ENCODE assay signal across 10 cellular contexts in genomic region chr14:71362920-71363584, GRCh38. TPM values are rescaled to one million over a fixed set of nuclear protein-coding genes. Genes with fewer than 3 reads are reported as not detected.
A peak's percentile ranks its signal among the peaks of the same experiment; 100 is the strongest.
DNase-seq lines count a peak whose midpoint lies in the region; ATAC-seq and TF ChIP-seq lines count a peak whose summit lies in the region.
"Had no signal": no experiment of that assay in that cellular context is flagged by ENCODE, and none has a peak within 500 bp of the region (broad histone marks: within the 10 kb centered on the region; RNA-seq: fewer than 3 reads in every experiment).

No MANE protein-coding gene starts in this region.

- H4K20me1 ChIP-seq in SK-N-SH (ENCODE audit: insufficient read depth): no peaks in the 10 kb centered on the region

- H3K4me3 ChIP-seq in SK-N-SH (ENCODE audit: low read depth in 2 of 2, low read length in 1 of 2) (no peak overlapping the region), upper lobe of left lung (no peak overlapping the region)
- H3K4me3 ChIP-seq: testis had no signal

- intact Hi-C loops in left ventricle myocardium superior (cut with micrococcal nuclease): no loop called here

- H3K27ac Mint-ChIP-seq in activated T-cell treated with anti-CD3 and anti-CD28 coated beads, Interleukin-2, amount 50 U/mL, for 24 hours: peak overlapping the region; percentile 59

- no peaks in the 10 kb centered on the region for H3F3A ChIP-seq in SK-N-SH (replicated peaks; ENCODE audit: insufficient read depth)

- POLR2A ChIA-PET in SK-N-SH (lab: Yijun Ruan, JAX): no interaction called here

- peaks cover 97% of the 10 kb centered on the region for H3K79me2 ChIP-seq in SK-N-SH (ENCODE audit: insufficient read depth)

- no peaks in the 10 kb centered on the region for H3K9me2 ChIP-seq in SK-N-SH

- H3K4me2 ChIP-seq in SK-N-SH: 0 out of 2 replicates have a peak overlapping the region, but pooled peaks have one; percentile 19

- H3K27me3 ChIP-seq in SK-N-SH (ENCODE audit: insufficient read depth) (no peaks in the 10 kb centered on the region), upper lobe of left lung (no peaks in the 10 kb centered on the region)
- H3K27me3 ChIP-seq: testis had no signal

- H3K27me3 Mint-ChIP-seq in activated T-cell treated with anti-CD3 and anti-CD28 coated beads, Interleukin-2, amount 50 U/mL, for 24 hours: no peaks in the 10 kb centered on the region
- no peaks in the 10 kb centered on the region for H3K27me3 Mint-ChIP-seq in activated T-cell treated with anti-CD3 and anti-CD28 coated beads, Interleukin-2, amount 50 U/mL, for 4 hours (ENCODE audit: low read depth)

- TF ChIP-seq CTCF in SK-N-SH (IDR thresholded peaks at IDR 0.05) (no peak), upper lobe of left lung (IDR thresholded peaks at IDR 0.05) (no peak), GM13977 (IDR thresholded peaks at IDR 0.05; ENCODE audit: extremely low read depth, insufficient read depth, missing control alignments) (no peak)

- H3K4me1 ChIP-seq in SK-N-SH (ENCODE audit: control insufficient read depth in 1 of 2, insufficient read depth in 2 of 2, low read depth in 1 of 2, low read length in 1 of 2) (peaks cover 24 to 41% of the 10 kb centered on the region in 2 experiments), upper lobe of left lung (peaks cover 12 to 36% (median 16%) of the 10 kb centered on the region in 4 donors)

- in situ Hi-C loops in GM13977 (cut with MboI; ENCODE audit: low pct_unique_long_range_greater_than_20kb, low sequenced_read_pairs, unreplicated experiment): no loop called here

- no peaks in the 10 kb centered on the region for H3K36me3 ChIP-seq in SK-N-SH (replicated peaks in 1 of 2; ENCODE audit: control insufficient read depth in 1 of 2, insufficient read depth in 2 of 2, low read length in 1 of 2)
- no peaks in the 10 kb centered on the region for H3K36me3 ChIP-seq in upper lobe of left lung

- no peak for DNase-seq in activated T-cell treated with anti-CD3 and anti-CD28 coated beads, Interleukin-2, amount 50 U/mL, for 24 hours
- DNase-seq in activated T-cell treated with anti-CD3 and anti-CD28 coated beads, Interleukin-2, amount 50 U/mL, for 4 hours: no peak
- DNase-seq in SK-N-SH (no peak), left ventricle myocardium superior (no peak), upper lobe of left lung (no peak), GM13977 (ENCODE audit: low spot score) (no peak)
- DNase-seq: activated naive CD4-positive, alpha-beta T cell; testis had no signal

- H3K9me3 Mint-ChIP-seq in activated T-cell treated with anti-CD3 and anti-CD28 coated beads, Interleukin-2, amount 50 U/mL, for 24 hours: peaks cover 15% of the 10 kb centered on the region
- H3K9me3 Mint-ChIP-seq in activated T-cell treated with anti-CD3 and anti-CD28 coated beads, Interleukin-2, amount 50 U/mL, for 4 hours: peaks cover 18% of the 10 kb centered on the region

- peaks cover 67% of the 10 kb centered on the region for H3K4me1 Mint-ChIP-seq in activated T-cell treated with anti-CD3 and anti-CD28 coated beads, Interleukin-2, amount 50 U/mL, for 24 hours (ENCODE audit: low read depth)
- H3K4me1 Mint-ChIP-seq in activated T-cell treated with anti-CD3 and anti-CD28 coated beads, Interleukin-2, amount 50 U/mL, for 4 hours (ENCODE audit: low read depth): peaks cover 61% of the 10 kb centered on the region

- no peak for ATAC-seq in activated T-cell treated with anti-CD3 and anti-CD28 coated beads, Interleukin-2, amount 50 U/mL, for 4 hours
- ATAC-seq in left ventricle myocardium superior (peak; percentile 48), upper lobe of left lung (ENCODE audit: low FRiP score in 2 of 2) (peak; percentile 34 to 85), HG03108 (IDR thresholded peaks at IDR 0.05; ENCODE audit: unreplicated experiment) (no peak), GM18907 (IDR thresholded peaks at IDR 0.05; ENCODE audit: unreplicated experiment) (no peak)

- H3K9me3 ChIP-seq in SK-N-SH (no peaks in the 10 kb centered on the region), upper lobe of left lung (no peaks in the 10 kb centered on the region)
- H3K9me3 ChIP-seq: testis had no signal

- CTCF ChIA-PET in SK-N-SH (lab: Yijun Ruan, JAX): interaction anchor here (1.3 to 2.0 kb wide), 2 partner anchors 197 to 390 kb away, joined by 3 to 6 read pairs; no protein-coding TSS in a partner anchor

- no peak for TF ChIP-seq POLR2A in upper lobe of left lung (IDR thresholded peaks at IDR 0.05)

- no peak overlapping the region for H3K4me3 Mint-ChIP-seq in activated T-cell treated with anti-CD3 and anti-CD28 coated beads, Interleukin-2, amount 50 U/mL, for 24 hours
- no peak overlapping the region for H3K4me3 Mint-ChIP-seq in activated T-cell treated with anti-CD3 and anti-CD28 coated beads, Interleukin-2, amount 50 U/mL, for 4 hours

- peaks cover 29% of the 10 kb centered on the region for H3K36me3 Mint-ChIP-seq in activated T-cell treated with anti-CD3 and anti-CD28 coated beads, Interleukin-2, amount 50 U/mL, for 24 hours (ENCODE audit: low read depth)
- peaks cover 19% of the 10 kb centered on the region for H3K36me3 Mint-ChIP-seq in activated T-cell treated with anti-CD3 and anti-CD28 coated beads, Interleukin-2, amount 50 U/mL, for 4 hours (ENCODE audit: insufficient read depth)

- H2AFZ ChIP-seq in SK-N-SH (ENCODE audit: low read depth): peak overlapping the region; percentile 12; the same call in 1 of the 2 replicates

- TF ChIP-seq RAD21 in SK-N-SH (IDR thresholded peaks at IDR 0.05; ENCODE audit: low read length): no peak

- 78% methylated on average over 3 of the region's 3 CpGs for WGBS in SK-N-SH (ENCODE audit: low lambda C conversion rate)
- 64 to 66% methylated on average over 3 of the region's 3 CpGs for WGBS in upper lobe of left lung, 2 donors

- no peak overlapping the region for H3K9ac ChIP-seq in SK-N-SH

- TF ChIP-seq EP300 in SK-N-SH (IDR thresholded peaks at IDR 0.05; ENCODE audit: borderline replicate concordance in 1 of 2, low read depth in 1 of 2, low read length in 1 of 2) (no peak), upper lobe of left lung (IDR thresholded peaks at IDR 0.05) (peak in 2 of 4 donors; percentile 28)

- peak overlapping the region; percentile 50 to 72 for H3K27ac ChIP-seq in SK-N-SH (ENCODE audit: low read depth in 2 of 2, low read length in 1 of 2)
- peak overlapping the region; percentile 35 to 57 (median 48) for H3K27ac ChIP-seq in upper lobe of left lung

TF ChIP-seq in SK-N-SH, 30 proteins besides CTCF, POLR2A, EP300 and RAD21:
- TF ChIP-seq TCF12 (IDR thresholded peaks at IDR 0.05) (0 out of 2 replicates have a peak, but pooled peaks have one; percentile 3), NFIC (IDR thresholded peaks at IDR 0.05; ENCODE audit: borderline replicate concordance) (no peak), NRF1 (IDR thresholded peaks at IDR 0.05; ENCODE audit: low read depth, low read length) (no peak), POLR2AphosphoS5 (IDR thresholded peaks at IDR 0.05; ENCODE audit: low read depth, low read length) (no peak), FOXJ3 (CRISPR knock-in tag; IDR thresholded peaks at IDR 0.05) (no peak), FOXM1 (IDR thresholded peaks at IDR 0.05; ENCODE audit: low read depth) (no peak)

RNA-seq across cellular contexts. Expression of gene SIPA1L1, which starts 42.8 kb away (rescaled TPM):
- total RNA-seq in activated T-cell treated with anti-CD3 and anti-CD28 coated beads, Interleukin-2, amount 50 U/mL, for 4 hours: 10 to 100 TPM; 42.4 to 48.1 (median 45.1) TPM
- polyA plus RNA-seq in SK-N-SH (2012; rRNA removed): 19.2 and 20.2 TPM in 2 replicates
- 10.7 and 14.2 TPM in 2 replicates for polyA plus RNA-seq in SK-N-SH (2012; cell fraction: cytosol; rRNA removed)
- polyA plus RNA-seq in SK-N-SH (2012; cell fraction: nucleus; rRNA removed): 52.5 and 76.4 TPM in 2 replicates
- 4.5 TPM for total RNA-seq in left ventricle myocardium superior
- total RNA-seq in upper lobe of left lung: 10 to 100 TPM; 44.1 to 89.5 (median 57.7) TPM

Comparison
In these comparisons a context has a peak if more than half of its experiments do, and no peak if none do; other contexts are left out.
1. ATAC-seq: peak in left ventricle myocardium superior (single experiment) and upper lobe of left lung (2 of 2); none in activated T-cell treated with anti-CD3 and anti-CD28 coated beads, Interleukin-2, amount 50 U/mL, for 4 hours (0 of 2), HG03108 (single experiment) and GM18907 (single experiment).